ENCODE assay signal across 9 cellular contexts in genomic region chr19:38769635-38770211, GRCh38. TPM values are rescaled to one million over a fixed set of nuclear protein-coding genes. Genes with fewer than 3 reads are reported as not detected.
DNase-seq lines count a peak whose midpoint lies in the region; ATAC-seq and TF ChIP-seq lines count a peak whose summit lies in the region.
"Had no signal": no experiment of that assay in that cellular context is flagged by ENCODE, and none has a peak within 500 bp of the region (broad histone marks: within the 10 kb centered on the region; RNA-seq: fewer than 3 reads in every experiment).

No MANE protein-coding gene starts in this region.

- ATAC-seq in HCT116 (peak; percentile 79), T-helper 17 cell (peak; percentile 87)

- TF ChIP-seq RAD21 in HCT116 (IDR thresholded peaks at IDR 0.05; ENCODE audit: low read depth): peak; percentile 57

- no peaks in the 10 kb centered on the region for H3K27me3 ChIP-seq in HCT116 (ENCODE audit: insufficient read depth, low read length)
- H3K27me3 ChIP-seq in right atrium auricular region: no peaks in the 10 kb centered on the region
- no peaks in the 10 kb centered on the region for H3K27me3 ChIP-seq in uterus

- H3K36me3 Mint-ChIP-seq in T-helper 17 cell (ENCODE audit: low read depth): no peaks in the 10 kb centered on the region

- CTCF ChIA-PET in HCT116 (lab: Charles Lee): interaction anchor here (0.7 to 1.7 kb wide), 11 partner anchors 9 to 161 kb away, joined by 3 to 10 read pairs (median 3); partner anchors contain the start of genes LGALS7B, MRPS12, NFKBIB and SARS2

- no peaks in the 10 kb centered on the region for H3K79me2 ChIP-seq in HCT116 (ENCODE audit: insufficient read depth, low read length)

- H3K36me3 ChIP-seq in HCT116 (ENCODE audit: control insufficient read depth in 1 of 2, insufficient read depth in 2 of 2, low read length in 2 of 2) (no peaks in the 10 kb centered on the region), right atrium auricular region (no peaks in the 10 kb centered on the region), uterus (no peaks in the 10 kb centered on the region)

- H3K9me2 ChIP-seq in HCT116 (ENCODE audit: insufficient read depth): no peaks in the 10 kb centered on the region

- peak overlapping the region; percentile 62 for H3K4me3 Mint-ChIP-seq in T-helper 17 cell

- TF ChIP-seq POLR2A in HCT116 (IDR thresholded peaks at IDR 0.05; ENCODE audit: borderline replicate concordance, extremely low read depth, insufficient read depth, insufficient read length): no peak
- TF ChIP-seq POLR2A in uterus (IDR thresholded peaks at IDR 0.05): peak; percentile 34 to 41

- no peaks in the 10 kb centered on the region for H4K20me1 ChIP-seq in HCT116 (ENCODE audit: insufficient read depth)

- DNase-seq in DMS153 treated with DMSO at 0.1 percent for 48 hours (lab: John Stamatoyannopoulos, UW; ENCODE audit: unreplicated experiment): peak; percentile 12
- peak; percentile 19 for DNase-seq in HCT116 (ENCODE audit: low read depth, low spot score)
- peak; percentile 86 to 91 (median 90) for DNase-seq in T-helper 17 cell
- peak; percentile 4 for DNase-seq in amniotic stem cell (lab: John Stamatoyannopoulos, UW)
- peak; percentile 91 for DNase-seq in right atrium auricular region (ENCODE audit: low spot score)
- peak; percentile 19 for DNase-seq in renal cortical epithelial cell (ENCODE audit: low read depth)
- DNase-seq in uterus: peak; percentile 83 to 84
- no peak for DNase-seq in H4 (ENCODE audit: low spot score)

- H3K4me2 ChIP-seq in HCT116 (ENCODE audit: low read length): 0 out of 2 replicates have a peak overlapping the region, but pooled peaks have one; percentile 39

- POLR2A ChIA-PET in HCT116 (lab: Charles Lee): interaction anchor here (1.3 kb wide), 1 partner anchor 53 kb away, joined by 6 read pairs; no protein-coding TSS in a partner anchor

- RAD21 ChIA-PET in HCT116 (lab: Charles Lee; ENCODE audit: low non-redundant PET in 1 of 2, low total read pairs in 2 of 2, uncharacterized antibody in 2 of 2, unreplicated experiment in 2 of 2): no interaction called here

- H3K27ac ChIP-seq in HCT116 (ENCODE audit: low read depth, low read length) (peak overlapping the region; percentile 52; the same call in 1 of the 2 replicates), right atrium auricular region (peak overlapping the region; percentile 61 to 64), uterus (peak overlapping the region in 1 of 2 donors; percentile 33)

- no peak overlapping the region for H3K9ac ChIP-seq in HCT116 (ENCODE audit: low read length)

- peaks cover 0 to 6% of the 10 kb centered on the region in 2 experiments; a peak in 1 of 4 replicates for H3K4me1 ChIP-seq in HCT116 (ENCODE audit: control insufficient read depth in 1 of 2, insufficient read depth in 2 of 2, low read length in 2 of 2)
- H3K4me1 ChIP-seq in right atrium auricular region: peaks cover 0 to 7% of the 10 kb centered on the region in 2 donors
- H3K4me1 ChIP-seq in uterus: no peaks in the 10 kb centered on the region

- H3K4me1 Mint-ChIP-seq in T-helper 17 cell: peaks cover 8% of the 10 kb centered on the region

- H2AFZ ChIP-seq in HCT116 (ENCODE audit: low read depth, low read length, poor library complexity, severe bottlenecking): no peak overlapping the region

- intact Hi-C loops in HCT116 (cut with micrococcal nuclease) (no loop called here), uterus (cut with DNase I; ENCODE audit: low total_unique reads) (no loop called here)

- no peaks in the 10 kb centered on the region for H3K9me3 ChIP-seq in HCT116 (ENCODE audit: control insufficient read depth in 1 of 2, insufficient read depth in 1 of 2, low read depth in 1 of 2, low read length in 2 of 2)
- H3K9me3 ChIP-seq in T-helper 17 cell (ENCODE audit: control insufficient read depth, low read length, poor library complexity, severe bottlenecking): no peaks in the 10 kb centered on the region
- no peaks in the 10 kb centered on the region for H3K9me3 ChIP-seq in right atrium auricular region
- no peaks in the 10 kb centered on the region for H3K9me3 ChIP-seq in uterus

- peak overlapping the region; percentile 85 for H3K27ac Mint-ChIP-seq in T-helper 17 cell

- no TSS peak for BruUV-seq in HCT116 (replicated peaks; lab: Mats Ljungman, UMichigan)

- H3K4me3 ChIP-seq in HCT116 (replicated peaks in 1 of 2; ENCODE audit: low read depth in 1 of 2, low read length in 2 of 2): no peak overlapping the region
- peak overlapping the region in 1 of 2 donors; percentile 49 for H3K4me3 ChIP-seq in right atrium auricular region
- peak overlapping the region in 1 of 2 donors; percentile 15 for H3K4me3 ChIP-seq in uterus

- peak; percentile 38 to 67 (median 60); a peak in 5 of 6 replicates for TF ChIP-seq CTCF in HCT116 (IDR thresholded peaks at IDR 0.05 in 2 of 3, conservative IDR thresholded peaks at IDR 0.05 in 1 of 3; ENCODE audit: borderline replicate concordance in 1 of 3, insufficient read depth in 1 of 3, low read depth in 2 of 3, low read length in 2 of 3)
- TF ChIP-seq CTCF in right atrium auricular region (IDR thresholded peaks at IDR 0.05): peak; percentile 55 to 95
- TF ChIP-seq CTCF in uterus (IDR thresholded peaks at IDR 0.05): peak; percentile 80 to 95 (median 86)

- no peaks in the 10 kb centered on the region for H3K27me3 Mint-ChIP-seq in T-helper 17 cell

TF ChIP-seq in HCT116, 20 proteins besides CTCF, POLR2A, EP300 and RAD21:
- TF ChIP-seq JUND (IDR thresholded peaks at IDR 0.05) (no peak), EGR1 (IDR thresholded peaks at IDR 0.05; ENCODE audit: low read depth) (no peak), SIN3A (IDR thresholded peaks at IDR 0.05; ENCODE audit: low read depth) (no peak), ZFX (IDR thresholded peaks at IDR 0.05) (peak; percentile 64; the same call in 1 of the 2 replicates), MAX (IDR thresholded peaks at IDR 0.05) (peak; percentile 39; the same call in 1 of the 2 replicates), YY1 (IDR thresholded peaks at IDR 0.05; ENCODE audit: extremely low read depth, insufficient replicate concordance, low read depth, low read length) (no peak)
- TF ChIP-seq, protein P1, sequence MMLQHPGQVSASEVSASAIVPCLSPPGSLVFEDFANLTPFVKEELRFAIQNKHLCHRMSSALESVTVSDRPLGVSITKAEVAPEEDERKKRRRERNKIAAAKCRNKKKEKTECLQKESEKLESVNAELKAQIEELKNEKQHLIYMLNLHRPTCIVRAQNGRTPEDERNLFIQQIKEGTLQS (IDR thresholded peaks at IDR 0.05): no peak

RNA-seq across cellular contexts. Expression of gene LGALS7, which starts 3.6 kb away (rescaled TPM):
- total RNA-seq in HCT116 (2021; ENCODE audit: unreplicated experiment) (not detected), T-helper 17 cell (not detected), right atrium auricular region (not detected), renal cortical epithelial cell (not detected in 2 replicates), uterus (1 to 10 TPM in 1 of 4 donors, not detected in 3; 2.6 TPM)
- polyA plus RNA-seq in HCT116 (2012): not detected in 2 replicates
- not detected in 2 replicates for total RNA-seq in H4 (2014; rRNA removed; shearing (Covaris generic))
- total RNA-seq: T-helper 2 cell treated with Interferon-gamma antibody and Interleukin-4, amounts not matched to agents 100 ng/mL and 5 ng/mL, for 36 hours had no signal

RNA-seq across cellular contexts. Expression of gene LGALS7B, which starts 19.3 kb away (rescaled TPM):
- 2.4 TPM for total RNA-seq in HCT116 (2021; ENCODE audit: unreplicated experiment)
- 1.4 and 2.0 TPM in 2 replicates for polyA plus RNA-seq in HCT116 (2012)
- total RNA-seq in T-helper 17 cell: not detected
- 1 to 10 TPM in 1 of 2 donors, not detected in 1; 1.8 TPM for total RNA-seq in right atrium auricular region
- total RNA-seq in renal cortical epithelial cell: 3.6 TPM in 1 of 2 replicates, not detected in the other
- 1 to 10 TPM in 2 of 4 donors, not detected in 2; 1.1 to 6.2 TPM for total RNA-seq in uterus
- not detected in 2 replicates for total RNA-seq in H4 (2014; rRNA removed; shearing (Covaris generic))
- total RNA-seq: T-helper 2 cell treated with Interferon-gamma antibody and Interleukin-4, amounts not matched to agents 100 ng/mL and 5 ng/mL, for 36 hours had no signal

RNA-seq across cellular contexts. Expression of gene CAPN12, which starts 25.4 kb away (rescaled TPM):
- total RNA-seq in HCT116 (2021; ENCODE audit: unreplicated experiment): 8.8 TPM
- polyA plus RNA-seq in HCT116 (2012): 8.6 and 10.4 TPM in 2 replicates
- total RNA-seq in T-helper 17 cell: 1 to 10 TPM; 6.8 to 9.0 TPM
- under 1 TPM; 0.74 to 0.90 TPM for total RNA-seq in right atrium auricular region
- total RNA-seq in renal cortical epithelial cell: 2.6 and 3.6 TPM in 2 replicates
- 1 to 10 TPM in 2 of 4 donors, under 1 TPM in 1, not detected in 1; 0.83 to 8.4 (median 8.2) TPM for total RNA-seq in uterus
- not detected in 2 replicates for total RNA-seq in H4 (2014; rRNA removed; shearing (Covaris generic))

RNA-seq across cellular contexts. Expression of gene LGALS4, which starts 43.0 kb away (rescaled TPM):
- total RNA-seq in HCT116 (2021; ENCODE audit: unreplicated experiment) (0.86 TPM), T-helper 17 cell (1 to 10 TPM; 1.7 to 2.4 TPM), right atrium auricular region (under 1 TPM in 1 of 2 donors, not detected in 1; 0.67 TPM), renal cortical epithelial cell (not detected in 2 replicates), uterus (1 to 10 TPM in 2 of 4 donors, under 1 TPM in 1, not detected in 1; 0.51 to 4.7 (median 3.6) TPM)
- 0.19 and 0.36 TPM in 2 replicates for polyA plus RNA-seq in HCT116 (2012)
- total RNA-seq in H4 (2014; rRNA removed; shearing (Covaris generic)): 0.54 and 1.3 TPM in 2 replicates
